ENCODE assay signal across 19 cellular contexts in the genomic region with DNA sequence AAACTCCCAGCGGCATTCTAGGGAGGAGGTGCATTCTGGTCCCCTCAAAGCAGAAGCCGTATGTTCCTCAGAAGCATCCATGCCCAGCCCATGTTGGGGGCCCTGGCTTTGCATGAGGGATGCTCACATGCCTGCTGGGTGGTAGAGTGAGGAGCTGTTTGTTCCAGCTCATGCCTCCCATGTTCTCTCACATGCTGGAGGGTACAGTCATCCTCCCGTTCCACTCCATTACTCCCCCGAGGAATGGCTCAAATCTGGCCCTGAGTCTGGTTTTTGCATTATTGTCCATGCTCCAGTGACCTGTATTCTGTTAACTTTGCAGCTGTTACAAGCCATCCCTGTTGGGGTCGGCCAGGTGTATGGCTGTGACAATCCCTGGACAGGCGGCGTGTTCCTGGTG. TPM values are rescaled to one million over a fixed set of nuclear protein-coding genes. Genes with fewer than 3 reads are reported as not detected.
"Had no signal": no experiment of that assay in that cellular context is flagged by ENCODE, and none has a peak within 500 bp of the region (broad histone marks: within the 10 kb centered on the region; RNA-seq: fewer than 3 reads in every experiment).

No MANE protein-coding gene starts in this region.

- DNase-seq: activated CD4-positive, alpha-beta T cell treated with anti-CD3 and anti-CD28 coated beads for 36 hours; activated CD8-positive, alpha-beta T cell treated with anti-CD3 and anti-CD28 coated beads for 36 hours; activated effector memory CD4-positive, alpha-beta T cell treated with anti-CD3 and anti-CD28 coated beads, Interleukin-2, amount 50 U/mL, for 16 hours; activated T-cell treated with anti-CD3 and anti-CD28 coated beads, Interleukin-2, amount 50 U/mL, for 4 hours; amniotic stem cell; body of pancreas; caudate nucleus; foreskin keratinocyte; heart left ventricle; nucleus accumbens; posterior cingulate gyrus; stimulated activated CD4-positive, alpha-beta T cell treated with anti-CD3 and anti-CD28 coated beads, Interleukin-15, amount 100 ng/mL, for 24 hours; stimulated activated CD4-positive, alpha-beta T cell treated with anti-CD3 and anti-CD28 coated beads, Interleukin-4, amount 100 ng/mL, for 1 hour; stimulated activated naive B cell treated with anti-CD40 and anti-IgM and Interleukin-4, amounts not matched to agents 10 μg/mL and 1 μg/mL and 100 μg/mL, for 72 hours; trophoblast cell had no signal

- H3K27me3 ChIP-seq: body of pancreas, foreskin keratinocyte had no signal

- FAIRE-seq: colon had no signal

- H3K27ac ChIP-seq: body of pancreas, foreskin keratinocyte, heart left ventricle had no signal

- H3K36me3 ChIP-seq: heart left ventricle had no signal

- H3K9me3 ChIP-seq: body of pancreas, heart left ventricle had no signal

- H3K4me3 ChIP-seq: body of pancreas, heart left ventricle had no signal

- H3K4me1 ChIP-seq: body of pancreas had no signal

RNA-seq across cellular contexts. Expression of gene SLC14A2, which starts 24.1 kb away (rescaled TPM):
- total RNA-seq: activated naive CD4-positive, alpha-beta T cell treated with anti-CD3 and anti-CD28 coated beads, Interleukin-2, amount 50 U/mL, for 72 hours; activated T-cell treated with anti-CD3 and anti-CD28 coated beads, Interleukin-2, amount 50 U/mL, for 4 hours; body of pancreas; foreskin keratinocyte; liver; skeletal muscle tissue had no signal
- polyA plus RNA-seq: foreskin keratinocyte had no signal
